In the genomic region with DNA sequence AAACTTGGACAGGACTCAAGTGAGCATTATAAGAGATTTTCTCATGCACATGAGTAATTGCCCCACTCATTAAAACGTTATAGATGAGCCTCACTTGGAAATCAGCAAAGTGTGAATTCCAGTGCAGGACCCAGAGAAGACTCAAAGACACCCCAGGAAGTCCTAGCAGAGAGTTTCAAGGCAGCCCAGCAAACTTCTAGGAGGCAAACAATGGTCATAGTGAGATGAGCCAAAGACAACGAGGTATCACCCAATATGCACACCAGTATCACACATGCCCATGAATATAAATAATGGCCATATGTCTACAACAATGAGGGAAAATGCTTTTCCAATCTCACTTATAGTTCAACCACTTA, we compare ENCODE assay signal across 29 cellular contexts.
"Had no signal": no experiment of that assay in that cellular context is flagged by ENCODE, and none has a peak within 500 bp of the region (broad histone marks: within the 10 kb centered on the region; RNA-seq: fewer than 3 reads in every experiment).

No MANE protein-coding gene starts in this region.

- H3K9ac ChIP-seq: SK-N-SH had no signal

- H3K36me3 Mint-ChIP-seq: activated naive CD8-positive, alpha-beta T cell treated with anti-CD3 and anti-CD28 coated beads for 36 hours had no signal

- H3K4me1 ChIP-seq: Peyer's patch, SJSA1 had no signal

- FAIRE-seq: TTC549 had no signal

- H3K27ac Mint-ChIP-seq: activated B cell treated with CpG ODN at 0.5 μM for 24 hours; activated CD8-positive, alpha-beta T cell treated with anti-CD3 and anti-CD28 coated beads for 36 hours; activated naive CD8-positive, alpha-beta T cell treated with anti-CD3 and anti-CD28 coated beads for 36 hours; activated T-cell treated with anti-CD3 and anti-CD28 coated beads, Interleukin-2, amount 50 U/mL, for 72 hours; activated T-helper 17 cell treated with anti-CD3 and anti-CD28 coated beads, Interleukin-2, amount 50 U/mL, for 72 hours; T-helper 1 cell treated with Interleukin-12 subunit alpha and Interleukin-12 subunit beta and Interleukin-4 antibody, amounts not matched to agents 30 μg/mL and 1 μg/mL, for 36 hours; T-helper 2 cell treated with Interferon-gamma antibody and Interleukin-4, amounts not matched to agents 5 μg/mL and 100 μg/mL, for 36 hours had no signal

- H3K27me3 ChIP-seq: Peyer's patch, SJSA1 had no signal

- H3K27ac ChIP-seq: Peyer's patch, SJSA1 had no signal

- H3K4me1 Mint-ChIP-seq: activated B cell treated with CpG ODN at 0.5 μM for 24 hours; activated naive CD8-positive, alpha-beta T cell treated with anti-CD3 and anti-CD28 coated beads for 36 hours; activated T-helper 17 cell treated with anti-CD3 and anti-CD28 coated beads, Interleukin-2, amount 50 U/mL, for 72 hours had no signal

- H3K9me3 ChIP-seq: Peyer's patch, SJSA1, SK-N-SH had no signal

- H3K27me3 Mint-ChIP-seq: activated B cell treated with CpG ODN at 0.5 μM for 24 hours; activated CD8-positive, alpha-beta T cell treated with anti-CD3 and anti-CD28 coated beads for 36 hours; activated T-helper 17 cell treated with anti-CD3 and anti-CD28 coated beads, Interleukin-2, amount 50 U/mL, for 72 hours had no signal

- DNase-seq: activated B cell treated with CpG ODN at 0.5 μM for 24 hours; activated CD4-positive, alpha-beta T cell treated with anti-CD3 and anti-CD28 coated beads for 48 hours; activated CD4-positive, alpha-beta T cell treated with anti-CD3 and anti-CD28 coated beads, Interleukin-2, amount 50 U/mL, for 4 hours; activated CD4-positive, CD25-positive, alpha-beta regulatory T cell treated with anti-CD3 and anti-CD28 coated beads, Interleukin-2, amount 50 U/mL, for 72 hours; activated CD8-positive, alpha-beta T cell treated with anti-CD3 and anti-CD28 coated beads for 36 hours; activated effector memory CD4-positive, alpha-beta T cell treated with anti-CD3 and anti-CD28 coated beads, Interleukin-2, amount 50 U/mL, for 16 hours; activated naive CD4-positive, alpha-beta T cell; activated naive CD4-positive, alpha-beta T cell treated with anti-CD3 and anti-CD28 coated beads, Interleukin-2, amount 50 U/mL, for 16 hours; activated naive CD8-positive, alpha-beta T cell treated with anti-CD3 and anti-CD28 coated beads for 36 hours; activated T-cell treated with anti-CD3 and anti-CD28 coated beads, Interleukin-2, amount 50 U/mL, for 1 hour; activated T-cell treated with anti-CD3 and anti-CD28 coated beads, Interleukin-2, amount 50 U/mL, for 72 hours; amniotic stem cell; aorta; Kasumi-1; KG1; NCI-H1092 treated with DMSO at 0.1 percent for 48 hours; NCI-H1417 treated with DMSO at 0.1 percent for 48 hours; NCI-H1930; NCI-H2081 treated with DMSO at 0.1 percent for 48 hours; NCI-H524; Peyer's patch; RPMI8226; SHP77 treated with DMSO at 0.1 percent for 48 hours; SK-N-SH had no signal

- H3K36me3 ChIP-seq: Peyer's patch, SJSA1 had no signal

- H3K9me3 Mint-ChIP-seq: activated B cell treated with CpG ODN at 0.5 μM for 24 hours; activated CD8-positive, alpha-beta T cell treated with anti-CD3 and anti-CD28 coated beads for 36 hours; activated naive CD8-positive, alpha-beta T cell treated with anti-CD3 and anti-CD28 coated beads for 36 hours; T-helper 1 cell treated with Interleukin-12 subunit alpha and Interleukin-12 subunit beta and Interleukin-4 antibody, amounts not matched to agents 30 μg/mL and 1 μg/mL, for 36 hours; T-helper 2 cell treated with Interferon-gamma antibody and Interleukin-4, amounts not matched to agents 5 μg/mL and 100 μg/mL, for 36 hours had no signal

- H3K4me3 ChIP-seq: Peyer's patch, SJSA1 had no signal

- H3K4me3 Mint-ChIP-seq: activated B cell treated with CpG ODN at 0.5 μM for 24 hours; activated CD8-positive, alpha-beta T cell treated with anti-CD3 and anti-CD28 coated beads for 36 hours; activated naive CD8-positive, alpha-beta T cell treated with anti-CD3 and anti-CD28 coated beads for 36 hours; activated T-cell treated with anti-CD3 and anti-CD28 coated beads, Interleukin-2, amount 50 U/mL, for 72 hours; activated T-helper 17 cell treated with anti-CD3 and anti-CD28 coated beads, Interleukin-2, amount 50 U/mL, for 72 hours; T-helper 1 cell treated with Interleukin-12 subunit alpha and Interleukin-12 subunit beta and Interleukin-4 antibody, amounts not matched to agents 30 μg/mL and 1 μg/mL, for 36 hours; T-helper 2 cell treated with Interferon-gamma antibody and Interleukin-4, amounts not matched to agents 5 μg/mL and 100 μg/mL, for 36 hours had no signal

- H3K4me2 ChIP-seq: SK-N-SH had no signal

- ATAC-seq: activated CD8-positive, alpha-beta T cell treated with anti-CD3 and anti-CD28 coated beads for 36 hours; activated T-cell treated with anti-CD3 and anti-CD28 coated beads, Interleukin-2, amount 50 U/mL, for 72 hours; activated T-helper 17 cell treated with anti-CD3 and anti-CD28 coated beads, Interleukin-2, amount 50 U/mL, for 72 hours had no signal
